13 cellular contexts compared by ENCODE assay signal in genomic region chr11:45815747-45816146, GRCh38. TPM values are rescaled to one million over a fixed set of nuclear protein-coding genes. Genes with fewer than 3 reads are reported as not detected.
DNase-seq lines count a peak whose midpoint lies in the region; ATAC-seq and TF ChIP-seq lines count a peak whose summit lies in the region.
"Had no signal": no experiment of that assay in that cellular context is flagged by ENCODE, and none has a peak within 500 bp of the region (broad histone marks: within the 10 kb centered on the region; RNA-seq: fewer than 3 reads in every experiment).

No MANE protein-coding gene starts in this region.

- no peak for DNase-seq in activated CD8-positive, alpha-beta T cell treated with anti-CD3 and anti-CD28 coated beads for 36 hours
- DNase-seq in activated CD8-positive, alpha-beta T cell treated with anti-CD3 and anti-CD28 coated beads, Interleukin-2, amount 10 ng/mL, durations not matched to agents 7 days and 5 days: no peak
- DNase-seq in Panc1 (ENCODE audit: low read depth, low spot score) (no peak), fibroblast of mammary gland (ENCODE audit: low read depth) (peak; percentile 41), islet precursor cell (no peak), erythroblast (lab: John Stamatoyannopoulos, UW) (no peak), NCI-H1436 (lab: John Stamatoyannopoulos, UW) (no peak)
- DNase-seq: activated CD8-positive, alpha-beta memory T cell treated with anti-CD3 and anti-CD28 coated beads, Interleukin-2, amount 50 U/mL, for 48 hours; central memory CD4-positive, alpha-beta T cell; NCI-H1930; stimulated activated naive CD8-positive, alpha-beta T cell treated with anti-CD3 and anti-CD28 coated beads, Interleukin-15, amount 100 ng/mL, for 72 hours had no signal

- H3K27me3 Mint-ChIP-seq in activated CD8-positive, alpha-beta T cell treated with anti-CD3 and anti-CD28 coated beads for 36 hours: no peaks in the 10 kb centered on the region
- no peaks in the 10 kb centered on the region for H3K27me3 Mint-ChIP-seq in activated CD8-positive, alpha-beta T cell treated with anti-CD3 and anti-CD28 coated beads, Interleukin-2, amount 10 ng/mL, durations not matched to agents 7 days and 5 days (ENCODE audit: low read depth)
- H3K27me3 Mint-ChIP-seq: stimulated activated naive CD8-positive, alpha-beta T cell treated with anti-CD3 and anti-CD28 coated beads, Interleukin-15, amount 100 ng/mL, for 72 hours had no signal

- H3K36me3 Mint-ChIP-seq in activated CD8-positive, alpha-beta T cell treated with anti-CD3 and anti-CD28 coated beads for 36 hours (ENCODE audit: low read depth): no peaks in the 10 kb centered on the region
- peaks cover 3% of the 10 kb centered on the region for H3K36me3 Mint-ChIP-seq in activated CD8-positive, alpha-beta T cell treated with anti-CD3 and anti-CD28 coated beads, Interleukin-2, amount 10 ng/mL, durations not matched to agents 7 days and 5 days (ENCODE audit: low read depth)

- H3K4me3 ChIP-seq in Panc1 (ENCODE audit: low read depth in 2 of 2, low read length in 2 of 2) (no peak overlapping the region), fibroblast of mammary gland (ENCODE audit: control insufficient read depth, low read depth, low read length) (no peak overlapping the region)
- H3K4me3 ChIP-seq: BLaER1 had no signal

- no peak overlapping the region for H3K4me3 Mint-ChIP-seq in activated CD8-positive, alpha-beta T cell treated with anti-CD3 and anti-CD28 coated beads for 36 hours
- no peak overlapping the region for H3K4me3 Mint-ChIP-seq in activated CD8-positive, alpha-beta T cell treated with anti-CD3 and anti-CD28 coated beads, Interleukin-2, amount 10 ng/mL, durations not matched to agents 7 days and 5 days
- H3K4me3 Mint-ChIP-seq: stimulated activated naive CD8-positive, alpha-beta T cell treated with anti-CD3 and anti-CD28 coated beads, Interleukin-15, amount 100 ng/mL, for 72 hours had no signal

- CTCF ChIA-PET in activated CD8-positive, alpha-beta T cell treated with anti-CD3 and anti-CD28 coated beads for 36 hours (lab: Charles Lee): no interaction called here
- CTCF ChIA-PET in activated CD8-positive, alpha-beta T cell treated with anti-CD3 and anti-CD28 coated beads, Interleukin-2, amount 10 ng/mL, durations not matched to agents 7 days and 5 days (lab: Charles Lee): interaction anchor here (0.8 kb wide), 1 partner anchor 44 kb away, joined by 3 read pairs; no protein-coding TSS in a partner anchor
- CTCF ChIA-PET in Panc1 (lab: Charles Lee): interaction anchor here (0.6 kb wide), 2 partner anchors 27 to 37 kb away, joined by 3 read pairs; no protein-coding TSS in a partner anchor

- H3K9me3 ChIP-seq in Panc1 (ENCODE audit: control insufficient read depth, insufficient read depth, low read depth, low read length): no peaks in the 10 kb centered on the region
- H3K9me3 ChIP-seq: BLaER1 had no signal

- no peak for TF ChIP-seq POLR2A in erythroblast (IDR thresholded peaks at IDR 0.05; ENCODE audit: low read length)

- peak; percentile 27 for ATAC-seq in activated CD8-positive, alpha-beta T cell treated with anti-CD3 and anti-CD28 coated beads for 36 hours
- ATAC-seq in activated CD8-positive, alpha-beta T cell treated with anti-CD3 and anti-CD28 coated beads, Interleukin-2, amount 10 ng/mL, durations not matched to agents 7 days and 5 days: no peak
- ATAC-seq in Panc1 (peak; percentile 88), HG02970 (IDR thresholded peaks at IDR 0.05; ENCODE audit: low FRiP score, unreplicated experiment) (no peak)
- ATAC-seq: stimulated activated naive CD8-positive, alpha-beta T cell treated with anti-CD3 and anti-CD28 coated beads, Interleukin-15, amount 100 ng/mL, for 72 hours had no signal

- POLR2A ChIA-PET in activated CD8-positive, alpha-beta T cell treated with anti-CD3 and anti-CD28 coated beads for 36 hours (lab: Charles Lee): interaction anchor here (1.0 kb wide), 1 partner anchor 11 kb away, joined by 3 read pairs; no protein-coding TSS in a partner anchor
- POLR2A ChIA-PET in activated CD8-positive, alpha-beta T cell treated with anti-CD3 and anti-CD28 coated beads, Interleukin-2, amount 10 ng/mL, durations not matched to agents 7 days and 5 days (lab: Charles Lee): interaction anchor here (2.1 kb wide), 1 partner anchor 10 kb away, joined by 9 read pairs; the partner anchor contains the start of gene SLC35C1
- POLR2A ChIA-PET in Panc1 (lab: Charles Lee): no interaction called here

- no peaks in the 10 kb centered on the region for H3K27me3 ChIP-seq in Panc1 (ENCODE audit: control insufficient read depth, insufficient read depth, low read length)
- H3K27me3 ChIP-seq: BLaER1 had no signal

- no peak overlapping the region for H3K27ac Mint-ChIP-seq in activated CD8-positive, alpha-beta T cell treated with anti-CD3 and anti-CD28 coated beads for 36 hours
- H3K27ac Mint-ChIP-seq in activated CD8-positive, alpha-beta T cell treated with anti-CD3 and anti-CD28 coated beads, Interleukin-2, amount 10 ng/mL, durations not matched to agents 7 days and 5 days: no peak overlapping the region
- H3K27ac Mint-ChIP-seq: stimulated activated naive CD8-positive, alpha-beta T cell treated with anti-CD3 and anti-CD28 coated beads, Interleukin-15, amount 100 ng/mL, for 72 hours had no signal

- no peaks in the 10 kb centered on the region for H3K36me3 ChIP-seq in Panc1 (ENCODE audit: control insufficient read depth, insufficient read depth, low read length)

- no peak overlapping the region for H3K27ac ChIP-seq in Panc1 (ENCODE audit: low read length)
- H3K27ac ChIP-seq: BLaER1 had no signal

- no TSS peak for BruUV-seq in Panc1 (replicated peaks; lab: Mats Ljungman, UMichigan)

- intact Hi-C loops in activated CD8-positive, alpha-beta T cell treated with anti-CD3 and anti-CD28 coated beads for 36 hours (cut with micrococcal nuclease): no loop called here
- intact Hi-C loops in Panc1 (cut with micrococcal nuclease; ENCODE audit: unreplicated experiment): no loop called here

- no peaks in the 10 kb centered on the region for H3K9me3 Mint-ChIP-seq in activated CD8-positive, alpha-beta T cell treated with anti-CD3 and anti-CD28 coated beads for 36 hours
- H3K9me3 Mint-ChIP-seq in activated CD8-positive, alpha-beta T cell treated with anti-CD3 and anti-CD28 coated beads, Interleukin-2, amount 10 ng/mL, durations not matched to agents 7 days and 5 days (ENCODE audit: insufficient read depth): no peaks in the 10 kb centered on the region
- H3K9me3 Mint-ChIP-seq: stimulated activated naive CD8-positive, alpha-beta T cell treated with anti-CD3 and anti-CD28 coated beads, Interleukin-15, amount 100 ng/mL, for 72 hours had no signal

- TF ChIP-seq CTCF in activated CD8-positive, alpha-beta T cell treated with anti-CD3 and anti-CD28 coated beads for 36 hours (IDR thresholded peaks at IDR 0.05): no peak
- no peak for TF ChIP-seq CTCF in Panc1 (IDR thresholded peaks at IDR 0.05)
- no peak for TF ChIP-seq CTCF in fibroblast of mammary gland (conservative IDR thresholded peaks at IDR 0.05; ENCODE audit: control insufficient read depth, insufficient read depth, low read depth, low read length)

- no peaks in the 10 kb centered on the region for H3K4me1 ChIP-seq in Panc1 (ENCODE audit: control insufficient read depth, insufficient read depth, low read length)

- in situ Hi-C loops in Panc1 (cut with HindIII; ENCODE audit: low pct_unique_long_range_greater_than_20kb, low sequenced_read_pairs): no loop called here

- H3K4me1 Mint-ChIP-seq in activated CD8-positive, alpha-beta T cell treated with anti-CD3 and anti-CD28 coated beads for 36 hours (ENCODE audit: low read depth): peaks cover 6% of the 10 kb centered on the region
- peaks cover 1% of the 10 kb centered on the region for H3K4me1 Mint-ChIP-seq in activated CD8-positive, alpha-beta T cell treated with anti-CD3 and anti-CD28 coated beads, Interleukin-2, amount 10 ng/mL, durations not matched to agents 7 days and 5 days (ENCODE audit: low read depth)

RNA-seq across cellular contexts. Expression of gene SLC35C1, which starts 10.8 kb away (rescaled TPM):
- 1 to 10 TPM; 9.3 to 9.4 TPM for total RNA-seq in activated CD8-positive, alpha-beta T cell treated with anti-CD3 and anti-CD28 coated beads for 36 hours
- 10 to 100 TPM; 21.8 to 23.5 TPM for total RNA-seq in activated CD8-positive, alpha-beta T cell treated with anti-CD3 and anti-CD28 coated beads, Interleukin-2, amount 10 ng/mL, durations not matched to agents 7 days and 5 days
- 13.4 TPM for total RNA-seq in Panc1 (2021; ENCODE audit: unreplicated experiment)
- 23.4 TPM for polyA plus RNA-seq in Panc1 (2012; ENCODE audit: insufficient read length)

RNA-seq across cellular contexts. Expression of gene CRY2, which starts 31.5 kb away (rescaled TPM):
- total RNA-seq in activated CD8-positive, alpha-beta T cell treated with anti-CD3 and anti-CD28 coated beads for 36 hours: 10 to 100 TPM; 12.3 to 15.7 TPM
- total RNA-seq in activated CD8-positive, alpha-beta T cell treated with anti-CD3 and anti-CD28 coated beads, Interleukin-2, amount 10 ng/mL, durations not matched to agents 7 days and 5 days: 10 to 100 TPM; 24.4 to 28.1 TPM
- 14.6 TPM for total RNA-seq in Panc1 (2021; ENCODE audit: unreplicated experiment)
- 7.2 TPM for polyA plus RNA-seq in Panc1 (2012; ENCODE audit: insufficient read length)

Comparison
In these comparisons a context has a peak if more than half of its experiments do, and no peak if none do; other contexts are left out.
1. ATAC-seq: peak in activated CD8-positive, alpha-beta T cell treated with anti-CD3 and anti-CD28 coated beads for 36 hours (single experiment) and Panc1 (single experiment); none in activated CD8-positive, alpha-beta T cell treated with anti-CD3 and anti-CD28 coated beads, Interleukin-2, amount 10 ng/mL, durations not matched to agents 7 days and 5 days (single experiment) and HG02970 (single experiment).